ENCODE assay signal across 8 cellular contexts in the genomic region with DNA sequence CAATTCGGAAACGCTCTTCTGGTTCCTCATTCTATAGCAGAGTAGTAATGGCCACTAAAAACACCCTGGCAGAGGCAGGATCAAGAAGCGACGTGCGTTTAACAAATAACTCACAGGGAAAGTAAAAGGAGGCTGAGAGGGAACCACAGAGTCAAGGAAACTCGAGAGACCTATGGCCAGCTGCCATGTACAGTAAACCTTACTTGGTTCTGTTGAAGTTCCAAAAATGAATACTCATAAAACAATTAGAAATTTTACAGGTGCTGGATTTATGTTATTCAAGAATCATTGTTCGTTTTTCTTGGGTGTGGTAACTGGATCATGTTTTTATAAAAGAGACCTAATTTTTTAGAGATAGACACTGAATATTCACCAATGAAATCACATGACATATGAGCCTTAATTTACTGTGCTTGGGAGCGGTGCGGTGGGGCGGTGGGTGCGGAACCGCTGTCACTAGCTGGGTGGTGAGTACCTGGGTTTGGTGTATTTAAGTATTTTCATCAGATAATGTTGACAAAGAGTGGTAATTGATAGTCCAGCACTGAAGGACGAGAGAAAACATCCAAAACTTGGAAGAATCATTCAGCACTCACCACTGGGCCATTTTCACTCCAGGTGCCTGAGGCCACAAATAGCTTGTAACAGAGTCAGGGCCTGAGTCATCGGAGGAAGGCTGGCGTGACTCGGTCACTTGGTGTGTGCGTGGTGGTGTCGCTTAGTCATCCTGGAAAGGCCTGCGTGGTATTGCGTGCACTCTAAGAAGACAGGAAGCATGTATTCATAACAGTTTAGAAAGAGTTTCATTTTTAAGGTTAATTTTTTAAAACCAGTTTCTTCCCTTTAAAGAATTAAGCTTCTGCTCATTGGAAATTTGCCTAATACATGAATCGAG.
DNase-seq lines count a peak whose midpoint lies in the region; ATAC-seq and TF ChIP-seq lines count a peak whose summit lies in the region.

No MANE protein-coding gene starts in this region.

- H3K9me3 Mint-ChIP-seq in activated T-helper 17 cell treated with anti-CD3 and anti-CD28 coated beads, Interleukin-2, amount 50 U/mL, for 72 hours = no peaks in the 10 kb centered on the region

- H3K27me3 Mint-ChIP-seq in activated T-helper 17 cell treated with anti-CD3 and anti-CD28 coated beads, Interleukin-2, amount 50 U/mL, for 72 hours = no peaks in the 10 kb centered on the region

- peak overlapping the region; percentile 87 for H3K4me3 Mint-ChIP-seq in activated T-helper 17 cell treated with anti-CD3 and anti-CD28 coated beads, Interleukin-2, amount 50 U/mL, for 72 hours

- TF ChIP-seq CTCF in GM13976 (IDR thresholded peaks at IDR 0.05; ENCODE audit: borderline replicate concordance, control extremely low read depth, extremely low read depth, insufficient read depth, missing control alignments) = no peak

- in situ Hi-C loops in GM13976 (cut with MboI; ENCODE audit: low sequenced_read_pairs, unreplicated experiment) = no loop called here

- peaks cover 34% of the 10 kb centered on the region for H3K4me1 Mint-ChIP-seq in activated T-helper 17 cell treated with anti-CD3 and anti-CD28 coated beads, Interleukin-2, amount 50 U/mL, for 72 hours

- intact Hi-C loops in Right ventricle myocardium superior (cut with DNase I) = no loop called here

- peak overlapping the region; percentile 99 for H3K27ac Mint-ChIP-seq in activated T-helper 17 cell treated with anti-CD3 and anti-CD28 coated beads, Interleukin-2, amount 50 U/mL, for 72 hours

- ATAC-seq in HG02852 (IDR thresholded peaks at IDR 0.05; ENCODE audit: unreplicated experiment) (peak; percentile 85), Right ventricle myocardium superior (ENCODE audit: poor library complexity) (peak; percentile 37), GM21367 (IDR thresholded peaks at IDR 0.05; ENCODE audit: unreplicated experiment) (no peak)
- peak; percentile 99 for ATAC-seq in activated T-helper 17 cell treated with anti-CD3 and anti-CD28 coated beads, Interleukin-2, amount 50 U/mL, for 72 hours (replicated peaks)

- DNase-seq in GM13976 (ENCODE audit: low spot score) = peak; percentile 90
- peak; percentile 98 for DNase-seq in RPMI7951 (ENCODE audit: low read depth)
- DNase-seq in Right ventricle myocardium superior = no peak
- peak; percentile 84 for DNase-seq in stimulated activated CD4-positive, alpha-beta T cell treated with anti-CD3 and anti-CD28 coated beads, Interleukin-4, amount 100 ng/mL, for 1 hour
- no peak for DNase-seq in DMS153 treated with DMSO at 0.1 percent for 48 hours (lab: John Stamatoyannopoulos, UW; ENCODE audit: unreplicated experiment)

- H3K36me3 Mint-ChIP-seq in activated T-helper 17 cell treated with anti-CD3 and anti-CD28 coated beads, Interleukin-2, amount 50 U/mL, for 72 hours (ENCODE audit: low read depth) = peaks cover 77% of the 10 kb centered on the region

Comparison
In these comparisons a context has a peak if more than half of its experiments do, and no peak if none do; other contexts are left out.
1. DNase-seq: peak in GM13976 (single experiment), RPMI7951 (single experiment) and stimulated activated CD4-positive, alpha-beta T cell treated with anti-CD3 and anti-CD28 coated beads, Interleukin-4, amount 100 ng/mL, for 1 hour (single experiment); none in Right ventricle myocardium superior (single experiment) and DMS153 treated with DMSO at 0.1 percent for 48 hours (single experiment).